In genomic region chr15:87416591-87417257, GRCh38 we compare ENCODE assay signal across 22 cellular contexts.
DNase-seq lines count a peak whose midpoint lies in the region; ATAC-seq and TF ChIP-seq lines count a peak whose summit lies in the region.
"Had no signal": no experiment of that assay in that cellular context is flagged by ENCODE, and none has a peak within 500 bp of the region (broad histone marks: within the 10 kb centered on the region; RNA-seq: fewer than 3 reads in every experiment).

No MANE protein-coding gene starts in this region.

- H4K20me1 ChIP-seq in osteoblast (ENCODE audit: insufficient read depth, low read length) = no peaks in the 10 kb centered on the region

- no peaks in the 10 kb centered on the region for H3K79me2 ChIP-seq in osteoblast (ENCODE audit: insufficient read depth, low read length)

- no peaks in the 10 kb centered on the region for H3K4me1 ChIP-seq in osteoblast (ENCODE audit: insufficient read depth, low read length)

- no peaks in the 10 kb centered on the region for H3K36me3 ChIP-seq in osteoblast (ENCODE audit: insufficient read depth, low read length)

- DNase-seq in EL (peak; percentile 62), NCI-H226 (peak; percentile 53), epithelial cell of esophagus (ENCODE audit: low read depth) (peak; percentile 72), NCI-H2196 treated with DMSO at 0.1 percent for 48 hours (lab: John Stamatoyannopoulos, UW; ENCODE audit: unreplicated experiment) (no peak), osteoblast (ENCODE audit: insufficient read length, low spot score, missing footprints) (no peak)
- DNase-seq: C1 segment of cervical spinal cord; CD8-positive, alpha-beta memory T cell; GOT3; Karpas-422; NCI-H1417 treated with DMSO at 0.1 percent for 48 hours; NCI-H187; NCI-H2107; NCI-H510A; NCI-H748 treated with DMSO at 0.1 percent for 48 hours; PC-9; SHP77 treated with DMSO at 0.1 percent for 48 hours; T-helper 1 cell had no signal

- no peak for TF ChIP-seq CTCF in epithelial cell of esophagus (IDR thresholded peaks at IDR 0.05; ENCODE audit: insufficient read depth, low read depth, low read length, missing control alignments)
- TF ChIP-seq CTCF in osteoblast (IDR thresholded peaks at IDR 0.05; ENCODE audit: extremely low read depth, low read depth, low read length) = no peak

- H3K4me2 ChIP-seq in osteoblast (ENCODE audit: insufficient read depth, low read length) = no peak overlapping the region
- H3K4me2 ChIP-seq: PC-9 had no signal

- no peak overlapping the region for H3K4me3 ChIP-seq in epithelial cell of esophagus (ENCODE audit: low read length)
- H3K4me3 ChIP-seq in osteoblast (ENCODE audit: insufficient read depth, low read length) = no peak overlapping the region
- H3K4me3 ChIP-seq: GM12878, PC-9 had no signal

- H3K27me3 ChIP-seq in osteoblast (ENCODE audit: insufficient read depth, low read length) = no peaks in the 10 kb centered on the region

- no peak for ATAC-seq in HG03108 (IDR thresholded peaks at IDR 0.05; ENCODE audit: unreplicated experiment)
- no peak for ATAC-seq in GM19351 (IDR thresholded peaks at IDR 0.05; ENCODE audit: unreplicated experiment)
- ATAC-seq: GM12878, HCT116 had no signal

- no peak overlapping the region for H3K27ac ChIP-seq in osteoblast (ENCODE audit: low read depth, low read length)
- H3K27ac ChIP-seq: PC-9, RWPE1 had no signal

- no peak overlapping the region for H2AFZ ChIP-seq in osteoblast (ENCODE audit: low read length)
- H2AFZ ChIP-seq: PC-9 had no signal

- no peaks in the 10 kb centered on the region for H3K9me3 ChIP-seq in osteoblast (ENCODE audit: low read depth, low read length)

Comparison
In these comparisons a context has a peak if more than half of its experiments do, and no peak if none do; other contexts are left out.
1. DNase-seq: peak in EL (single experiment), NCI-H226 (single experiment) and epithelial cell of esophagus (single experiment); none in NCI-H2196 treated with DMSO at 0.1 percent for 48 hours (single experiment) and osteoblast (single experiment).